13 cellular contexts compared by ENCODE assay signal in genomic region chr13:74017301-74018092, GRCh38.
DNase-seq lines count a peak whose midpoint lies in the region; ATAC-seq and TF ChIP-seq lines count a peak whose summit lies in the region.
"Had no signal": no experiment of that assay in that cellular context is flagged by ENCODE, and none has a peak within 500 bp of the region (broad histone marks: within the 10 kb centered on the region; RNA-seq: fewer than 3 reads in every experiment).

No MANE protein-coding gene starts in this region.

- no peak overlapping the region for H3K4me3 Mint-ChIP-seq in natural killer cell
- H3K4me3 Mint-ChIP-seq in natural killer cell treated with Interleukin-12 subunit alpha and Interleukin-12 subunit beta and Interleukin-15 and Interleukin-18, amount 100 ng/mL, for 72 hours: no peak overlapping the region
- H3K4me3 Mint-ChIP-seq: activated CD4-positive, alpha-beta memory T cell treated with anti-CD3 and anti-CD28 coated beads for 36 hours had no signal

- H4K20me1 ChIP-seq in Loucy (ENCODE audit: insufficient read depth, low read length, poor library complexity, severe bottlenecking): peaks cover 4% of the 10 kb centered on the region

- H3K9me2 ChIP-seq in Loucy (replicated peaks; ENCODE audit: low read depth, low read length): no peaks in the 10 kb centered on the region

- peaks cover 27% of the 10 kb centered on the region for H3K79me2 ChIP-seq in Loucy (ENCODE audit: insufficient read depth, low read length)

- H3K9me3 ChIP-seq in Loucy (ENCODE audit: insufficient read depth, low read depth, low read length): peaks cover 1% of the 10 kb centered on the region; the same call in 1 of the 2 replicates
- H3K9me3 ChIP-seq: uterus had no signal

- peaks cover 55 to 63% of the 10 kb centered on the region in 2 donors for H3K4me1 Mint-ChIP-seq in natural killer cell
- H3K4me1 Mint-ChIP-seq in natural killer cell treated with Interleukin-12 subunit alpha and Interleukin-12 subunit beta and Interleukin-15 and Interleukin-18, amount 100 ng/mL, for 72 hours (ENCODE audit: low read depth in 2 of 2): peaks cover 32 to 35% of the 10 kb centered on the region in 2 donors

- no peak for ATAC-seq in natural killer cell
- no peak for ATAC-seq in natural killer cell treated with Interleukin-12 subunit alpha and Interleukin-12 subunit beta and Interleukin-15 and Interleukin-18, amount 100 ng/mL, for 72 hours
- peak; percentile 61 for ATAC-seq in HG02840 (IDR thresholded peaks at IDR 0.05; ENCODE audit: low FRiP score, unreplicated experiment)
- no peak for ATAC-seq in HG03025 (IDR thresholded peaks at IDR 0.05; ENCODE audit: low FRiP score, unreplicated experiment)

- intact Hi-C loops in natural killer cell (cut with micrococcal nuclease): no loop called here

- peaks cover 2% of the 10 kb centered on the region; the same call in 1 of the 2 replicates for H3K36me3 ChIP-seq in Loucy (ENCODE audit: insufficient read depth, low read length)
- H3K36me3 ChIP-seq: uterus had no signal

- no peak overlapping the region for H3K9ac ChIP-seq in Loucy (ENCODE audit: low read depth, low read length, poor library complexity, severe bottlenecking)

- H3K4me3 ChIP-seq in Loucy (ENCODE audit: low read length, poor library complexity, severe bottlenecking): no peak overlapping the region
- H3K4me3 ChIP-seq: uterus had no signal

- peak overlapping the region; percentile 3 to 46 for H3K27ac Mint-ChIP-seq in natural killer cell
- no peak overlapping the region for H3K27ac Mint-ChIP-seq in natural killer cell treated with Interleukin-12 subunit alpha and Interleukin-12 subunit beta and Interleukin-15 and Interleukin-18, amount 100 ng/mL, for 72 hours
- H3K27ac Mint-ChIP-seq: activated CD4-positive, alpha-beta memory T cell treated with anti-CD3 and anti-CD28 coated beads for 36 hours; activated T-helper 2 cell treated with anti-CD3 and anti-CD28 coated beads, Interferon-gamma antibody, Interleukin-2, Interleukin-4, amounts not matched to agents 10 μg/mL and 5 μg/mL and 100 μg/mL, durations not matched to agents 14 hours and 24 hours and 36 hours had no signal

- TF ChIP-seq CTCF in natural killer cell (IDR thresholded peaks at IDR 0.05) (no peak), Loucy (conservative IDR thresholded peaks at IDR 0.05; ENCODE audit: low read length) (no peak)

- peak overlapping the region; percentile 37 for H3K4me2 ChIP-seq in Loucy (ENCODE audit: low read depth, low read length, poor library complexity, severe bottlenecking)

- H3K27me3 ChIP-seq in Loucy (ENCODE audit: insufficient read depth, low read length, poor library complexity, severe bottlenecking): no peaks in the 10 kb centered on the region
- H3K27me3 ChIP-seq: uterus had no signal

- no peaks in the 10 kb centered on the region for H3F3A ChIP-seq in Loucy (ENCODE audit: low read depth)

- DNase-seq in natural killer cell (no peak), LoVo (ENCODE audit: low spot score) (no peak), kidney glomerular epithelial cell (lab: John Stamatoyannopoulos, UW) (no peak), COR-L47 (lab: John Stamatoyannopoulos, UW) (no peak)
- DNase-seq in natural killer cell treated with Interleukin-12 subunit alpha and Interleukin-12 subunit beta and Interleukin-15 and Interleukin-18, amount 100 ng/mL, for 72 hours (ENCODE audit: low spot score): no peak
- DNase-seq: activated CD4-positive, alpha-beta memory T cell treated with anti-CD3 and anti-CD28 coated beads for 36 hours; NCI-H510A treated with DMSO at 0.1 percent for 48 hours; stimulated activated CD4-positive, alpha-beta T cell treated with anti-CD3 and anti-CD28 coated beads, Interleukin-2, amount 100 ng/mL, for 48 hours; uterus had no signal

- H3K9me3 Mint-ChIP-seq in natural killer cell: no peaks in the 10 kb centered on the region
- H3K9me3 Mint-ChIP-seq in natural killer cell treated with Interleukin-12 subunit alpha and Interleukin-12 subunit beta and Interleukin-15 and Interleukin-18, amount 100 ng/mL, for 72 hours: peaks cover 3% of the 10 kb centered on the region

- H3K27me3 Mint-ChIP-seq in natural killer cell (ENCODE audit: low read depth in 2 of 2): no peaks in the 10 kb centered on the region
- no peaks in the 10 kb centered on the region for H3K27me3 Mint-ChIP-seq in natural killer cell treated with Interleukin-12 subunit alpha and Interleukin-12 subunit beta and Interleukin-15 and Interleukin-18, amount 100 ng/mL, for 72 hours
- H3K27me3 Mint-ChIP-seq: activated CD4-positive, alpha-beta memory T cell treated with anti-CD3 and anti-CD28 coated beads for 36 hours had no signal

- peaks cover 17% of the 10 kb centered on the region for H3K4me1 ChIP-seq in Loucy (ENCODE audit: insufficient read depth, low read length, poor library complexity, severe bottlenecking)
- H3K4me1 ChIP-seq: uterus had no signal

- peaks cover 3% of the 10 kb centered on the region for H3K36me3 Mint-ChIP-seq in natural killer cell
- H3K36me3 Mint-ChIP-seq in natural killer cell treated with Interleukin-12 subunit alpha and Interleukin-12 subunit beta and Interleukin-15 and Interleukin-18, amount 100 ng/mL, for 72 hours: peaks cover 6% of the 10 kb centered on the region

- H2AFZ ChIP-seq in Loucy (ENCODE audit: low read length): no peak overlapping the region

Comparison
In these comparisons a context has a peak if more than half of its experiments do, and no peak if none do; other contexts are left out.
1. H3K27ac Mint-ChIP-seq: peak in natural killer cell (2 of 2); none in natural killer cell treated with Interleukin-12 subunit alpha and Interleukin-12 subunit beta and Interleukin-15 and Interleukin-18, amount 100 ng/mL, for 72 hours (0 of 2).